ENCODE assay signal across 12 cellular contexts in genomic region chr20:59830107-59831023, GRCh38.
DNase-seq lines count a peak whose midpoint lies in the region; ATAC-seq, FAIRE-seq and TF ChIP-seq lines count a peak whose summit lies in the region.
"Had no signal": no experiment of that assay in that cellular context is flagged by ENCODE, and none has a peak within 500 bp of the region (broad histone marks: within the 10 kb centered on the region; RNA-seq: fewer than 3 reads in every experiment).

No MANE protein-coding gene starts in this region.

- H3K36me3 Mint-ChIP-seq in Calu3 (ENCODE audit: insufficient read depth, unreplicated experiment) (peaks cover 19% of the 10 kb centered on the region), nephron progenitor cell (ENCODE audit: low read depth) (peaks cover 5% of the 10 kb centered on the region)
- H3K36me3 Mint-ChIP-seq in activated T-cell treated with anti-CD3 and anti-CD28 coated beads, Interleukin-2, amount 50 U/mL, for 72 hours (ENCODE audit: insufficient read depth in 2 of 2) = no peaks in the 10 kb centered on the region

- intact Hi-C loops in Calu3 (cut with micrococcal nuclease; ENCODE audit: unreplicated experiment) = no loop called here
- intact Hi-C loops in PC-9 (cut with micrococcal nuclease; ENCODE audit: unreplicated experiment) = loop anchor here (2.0 kb wide), 1 partner anchor 110 kb away; the partner anchor contains the start of genes FAM217B and PPP1R3D
- intact Hi-C loops in lower leg skin (cut with DNase I; ENCODE audit: low total_unique reads) = no loop called here

- TF ChIP-seq CTCF in Calu3 (IDR thresholded peaks at IDR 0.05; ENCODE audit: unreplicated experiment) (no peak), HEK293 (tag by site-specific recombination; IDR thresholded peaks at IDR 0.05) (no peak), PC-9 (conservative IDR thresholded peaks at IDR 0.05) (no peak), lower leg skin (IDR thresholded peaks at IDR 0.05) (no peak), nephron progenitor cell (IDR thresholded peaks at IDR 0.05) (no peak), foreskin fibroblast (IDR thresholded peaks at IDR 0.05; ENCODE audit: low read depth, low read length) (no peak)

- H3K4me1 Mint-ChIP-seq in Calu3 (ENCODE audit: low read depth, unreplicated experiment) (peaks cover 85% of the 10 kb centered on the region), nephron progenitor cell (no peaks in the 10 kb centered on the region)
- H3K4me1 Mint-ChIP-seq in activated T-cell treated with anti-CD3 and anti-CD28 coated beads, Interleukin-2, amount 50 U/mL, for 72 hours (ENCODE audit: low read depth) = no peaks in the 10 kb centered on the region
- H3K4me1 Mint-ChIP-seq: central memory CD8-positive, alpha-beta T cell had no signal

- ATAC-seq in activated T-cell treated with anti-CD3 and anti-CD28 coated beads, Interleukin-2, amount 50 U/mL, for 72 hours (replicated peaks in 1 of 2) = no peak

- H3K27ac Mint-ChIP-seq in Calu3 (ENCODE audit: unreplicated experiment) (peak overlapping the region; percentile 74), nephron progenitor cell (no peak overlapping the region)
- no peak overlapping the region for H3K27ac Mint-ChIP-seq in activated T-cell treated with anti-CD3 and anti-CD28 coated beads, Interleukin-2, amount 50 U/mL, for 72 hours
- H3K27ac Mint-ChIP-seq: CD4-positive, alpha-beta T cell had no signal

- H2AFZ ChIP-seq in PC-9 = no peak overlapping the region

- no peaks in the 10 kb centered on the region for H3K79me2 ChIP-seq in PC-9 (ENCODE audit: low read depth)

- H3K9me3 ChIP-seq in HEK293 (ENCODE audit: control insufficient read depth, insufficient read depth, low read depth, low read length) (no peaks in the 10 kb centered on the region), PC-9 (ENCODE audit: insufficient read depth, low read depth) (no peaks in the 10 kb centered on the region)

- no peak for TF ChIP-seq POLR2A in lower leg skin (IDR thresholded peaks at IDR 0.05)

- H3K4me2 ChIP-seq in PC-9 = peak overlapping the region; percentile 72

- 69 to 74% methylated on average over 13 of the region's 13 CpGs for WGBS in lower leg skin, 2 donors

- H3K27me3 ChIP-seq in PC-9 (ENCODE audit: insufficient read depth, low read depth) = no peaks in the 10 kb centered on the region

- H3K4me3 ChIP-seq in HEK293 (ENCODE audit: low read depth, low read length) (no peak overlapping the region), PC-9 (no peak overlapping the region), lower leg skin (ENCODE audit: low read depth, poor library complexity, severe bottlenecking) (no peak overlapping the region), foreskin fibroblast (ENCODE audit: low read depth in 1 of 2, low read length in 2 of 2) (no peak overlapping the region)

- H3F3A ChIP-seq in PC-9 (ENCODE audit: insufficient read depth, low read depth) = peaks cover 38% of the 10 kb centered on the region

- no peaks in the 10 kb centered on the region for H4K20me1 ChIP-seq in PC-9 (ENCODE audit: insufficient read depth)

- no peaks in the 10 kb centered on the region for H3K9me3 Mint-ChIP-seq in Calu3 (ENCODE audit: low read depth, unreplicated experiment)
- H3K9me3 Mint-ChIP-seq in activated T-cell treated with anti-CD3 and anti-CD28 coated beads, Interleukin-2, amount 50 U/mL, for 72 hours = no peaks in the 10 kb centered on the region
- peaks cover 76% of the 10 kb centered on the region for H3K9me3 Mint-ChIP-seq in nephron progenitor cell
- H3K9me3 Mint-ChIP-seq: CD4-positive, alpha-beta T cell; central memory CD8-positive, alpha-beta T cell had no signal

- H3K4me3 Mint-ChIP-seq in Calu3 (ENCODE audit: low read depth, unreplicated experiment) (peak overlapping the region; percentile 61), nephron progenitor cell (no peak overlapping the region)
- no peak overlapping the region for H3K4me3 Mint-ChIP-seq in activated T-cell treated with anti-CD3 and anti-CD28 coated beads, Interleukin-2, amount 50 U/mL, for 72 hours
- H3K4me3 Mint-ChIP-seq: CD4-positive, alpha-beta T cell; central memory CD8-positive, alpha-beta T cell had no signal

- H3K36me3 ChIP-seq in HEK293 (ENCODE audit: control insufficient read depth in 2 of 2, insufficient read depth in 1 of 2, low read length in 2 of 2) = no peaks in the 10 kb centered on the region
- no peaks in the 10 kb centered on the region for H3K36me3 ChIP-seq in PC-9 (ENCODE audit: low read depth)

- FAIRE-seq in frontal cortex (lab: Jason Lieb, UNC) = no peak

- H3K4me1 ChIP-seq in HEK293 (ENCODE audit: control insufficient read depth, insufficient read depth, low read length) (peaks cover 6% of the 10 kb centered on the region; the same call in 1 of the 2 replicates), PC-9 (replicated peaks; ENCODE audit: insufficient read depth) (peaks cover 73% of the 10 kb centered on the region)

- TSS peak; percentile 80 for BruUV-seq in Calu3 (replicated peaks; lab: Mats Ljungman, UMichigan)
- BruUV-seq in PC-9 (replicated peaks; lab: Mats Ljungman, UMichigan) = TSS peak; percentile 82

- H3K27ac ChIP-seq in HEK293 (ENCODE audit: extremely low read depth, low read depth, low read length) (no peak overlapping the region), PC-9 (peak overlapping the region; percentile 75)

- CTCF ChIA-PET in Calu3 (lab: Charles Lee) = interaction anchor here (0.8 to 2.2 kb wide), 5 partner anchors 10 to 96 kb away, joined by 3 to 14 read pairs (median 5); no protein-coding TSS in a partner anchor
- CTCF ChIA-PET in HEK293 (lab: Yijun Ruan, JAX) = interaction anchor here (0.6 kb wide), 1 partner anchor 722 kb away, joined by 3 read pairs; no protein-coding TSS in a partner anchor
- CTCF ChIA-PET in PC-9 (lab: Charles Lee) = no interaction called here

- POLR2A ChIA-PET in HEK293 (lab: Yijun Ruan, JAX) (interaction anchor here (1.2 kb wide), 1 partner anchor 110 kb away, joined by 3 read pairs; the partner anchor contains the start of genes FAM217B and PPP1R3D), PC-9 (lab: Charles Lee; ENCODE audit: unreplicated experiment) (interaction anchor here (0.8 kb wide), 1 partner anchor 110 kb away, joined by 3 read pairs; the partner anchor contains the start of genes FAM217B and PPP1R3D)

- no peaks in the 10 kb centered on the region for H3K9me2 ChIP-seq in PC-9 (ENCODE audit: insufficient read depth)

- DNase-seq in Calu3 = no peak
- no peak for DNase-seq in PC-9
- peak; percentile 6 to 75 for DNase-seq in lower leg skin (ENCODE audit: low spot score in 2 of 2)
- DNase-seq in frontal cortex (ENCODE audit: low spot score in 2 of 2) = no peak
- no peak for DNase-seq in activated T-cell treated with anti-CD3 and anti-CD28 coated beads, Interleukin-2, amount 50 U/mL, for 72 hours
- DNase-seq in nephron progenitor cell = no peak
- DNase-seq in foreskin fibroblast = no peak
- DNase-seq: activated naive CD4-positive, alpha-beta T cell treated with anti-CD3 and anti-CD28 coated beads, Interleukin-2, amount 50 U/mL, for 16 hours; CD4-positive, alpha-beta T cell; SHP77 treated with DMSO at 0.1 percent for 48 hours had no signal

- H3K27me3 Mint-ChIP-seq in Calu3 (ENCODE audit: unreplicated experiment) = no peaks in the 10 kb centered on the region
- H3K27me3 Mint-ChIP-seq in activated T-cell treated with anti-CD3 and anti-CD28 coated beads, Interleukin-2, amount 50 U/mL, for 72 hours (ENCODE audit: low read depth) = peaks cover 21% of the 10 kb centered on the region
- peaks cover 32% of the 10 kb centered on the region for H3K27me3 Mint-ChIP-seq in nephron progenitor cell (ENCODE audit: low read depth, poor library complexity)

TF ChIP-seq in HEK293, 187 proteins besides CTCF, POLR2A, EP300 and RAD21:
- TF ChIP-seq KLF16 (tag by site-specific recombination; IDR thresholded peaks at IDR 0.05) = peak; percentile 31; the same call in 1 of the 2 replicates
- TF ChIP-seq TRIM28 (IDR thresholded peaks at IDR 0.05; ENCODE audit: borderline replicate concordance, low read length) = no peak
- TF ChIP-seq ZNF660 (tag by site-specific recombination; IDR thresholded peaks at IDR 0.05) = no peak
- TF ChIP-seq ZNF18 (tag by site-specific recombination; IDR thresholded peaks at IDR 0.05) = peak; percentile 52; the same call in 1 of the 2 replicates

Comparison
In these comparisons a context has a peak if more than half of its experiments do, and no peak if none do; other contexts are left out.
1. DNase-seq: peak in lower leg skin (2 of 2); none in Calu3 (single experiment), PC-9 (0 of 2), frontal cortex (0 of 2), activated T-cell treated with anti-CD3 and anti-CD28 coated beads, Interleukin-2, amount 50 U/mL, for 72 hours (0 of 2), nephron progenitor cell (single experiment) and foreskin fibroblast (0 of 2).